In genomic region chr16:57044931-57045693, GRCh38 we compare ENCODE assay signal across 1 cellular context.
TF ChIP-seq lines count a peak whose summit lies in the region.

No MANE protein-coding gene starts in this region.

TF ChIP-seq in H1, 55 proteins besides CTCF, POLR2A, EP300 and RAD21:
- no peak for TF ChIP-seq TEAD4 (IDR thresholded peaks at IDR 0.05; ENCODE audit: low read depth, low read length)
- TF ChIP-seq FOSL1 (IDR thresholded peaks at IDR 0.05; ENCODE audit: insufficient read depth, low read depth, low read length) = no peak
- no peak for TF ChIP-seq CEBPB (IDR thresholded peaks at IDR 0.05; ENCODE audit: low read depth, low read length)
- TF ChIP-seq SIN3A (conservative IDR thresholded peaks at IDR 0.05 in 1 of 2, IDR thresholded peaks at IDR 0.05 in 1 of 2; ENCODE audit: low read depth in 1 of 2, low read length in 2 of 2) = no peak
- no peak for TF ChIP-seq RFX5 (IDR thresholded peaks at IDR 0.05; ENCODE audit: borderline replicate concordance, low read depth, low read length)
- TF ChIP-seq KDM4A (IDR thresholded peaks at IDR 0.05; ENCODE audit: low read depth, low read length, severe bottlenecking) = no peak
- TF ChIP-seq, protein P1, sequence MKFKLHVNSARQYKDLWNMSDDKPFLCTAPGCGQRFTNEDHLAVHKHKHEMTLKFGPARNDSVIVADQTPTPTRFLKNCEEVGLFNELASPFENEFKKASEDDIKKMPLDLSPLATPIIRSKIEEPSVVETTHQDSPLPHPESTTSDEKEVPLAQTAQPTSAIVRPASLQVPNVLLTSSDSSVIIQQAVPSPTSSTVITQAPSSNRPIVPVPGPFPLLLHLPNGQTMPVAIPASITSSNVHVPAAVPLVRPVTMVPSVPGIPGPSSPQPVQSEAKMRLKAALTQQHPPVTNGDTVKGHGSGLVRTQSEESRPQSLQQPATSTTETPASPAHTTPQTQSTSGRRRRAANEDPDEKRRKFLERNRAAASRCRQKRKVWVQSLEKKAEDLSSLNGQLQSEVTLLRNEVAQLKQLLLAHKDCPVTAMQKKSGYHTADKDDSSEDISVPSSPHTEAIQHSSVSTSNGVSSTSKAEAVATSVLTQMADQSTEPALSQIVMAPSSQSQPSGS (IDR thresholded peaks at IDR 0.05; ENCODE audit: low read length) = no peak
TF ChIP-seq in H1: peak in this region for 0.
